Comparison of ENCODE assay signal across 22 cellular contexts in genomic region chr2:162490795-162491470, GRCh38.
A peak's percentile ranks its signal among the peaks of the same experiment; 100 is the strongest.
DNase-seq lines count a peak whose midpoint lies in the region; ATAC-seq and TF ChIP-seq lines count a peak whose summit lies in the region.
"Had no signal": no experiment of that assay in that cellular context is flagged by ENCODE, and none has a peak within 500 bp of the region (broad histone marks: within the 10 kb centered on the region; RNA-seq: fewer than 3 reads in every experiment).

No MANE protein-coding gene starts in this region.

- no peak overlapping the region for H3K9ac ChIP-seq in DND-41 (ENCODE audit: low read depth, low read length)
- H3K9ac ChIP-seq: neural progenitor cell had no signal

- peaks cover 4% of the 10 kb centered on the region for H3K9me3 ChIP-seq in DND-41 (ENCODE audit: insufficient read depth, low read length, severe bottlenecking)
- H3K9me3 ChIP-seq: colonic mucosa had no signal

- H4K20me1 ChIP-seq in DND-41 (ENCODE audit: insufficient read depth, low read length): no peaks in the 10 kb centered on the region

- ATAC-seq in DND-41 (ENCODE audit: insufficient read depth, low read depth) (no peak), GM19455 (IDR thresholded peaks at IDR 0.05; ENCODE audit: unreplicated experiment) (peak; percentile 20), HG03354 (IDR thresholded peaks at IDR 0.05; ENCODE audit: poor library complexity, severe bottlenecking, unreplicated experiment) (peak; percentile 20)
- ATAC-seq in effector memory CD8-positive, alpha-beta T cell (replicated peaks): no peak
- ATAC-seq: heart left ventricle, mucosa of descending colon had no signal

- CTCF ChIA-PET in RWPE1 (lab: Yijun Ruan, JAX): interaction anchor here (0.6 to 0.7 kb wide), 2 partner anchors 93 to 670 kb away, joined by 4 to 6 read pairs; no protein-coding TSS in a partner anchor

- DNase-seq in DND-41 (no peak), RWPE1 (ENCODE audit: low spot score) (no peak), HK-2 (ENCODE audit: unreplicated experiment) (no peak), germinal center (ENCODE audit: low spot score) (no peak), DMS79 treated with DMSO at 0.1 percent for 48 hours (lab: John Stamatoyannopoulos, UW) (no peak)
- DNase-seq in effector memory CD8-positive, alpha-beta T cell: no peak
- DNase-seq: activated CD8-positive, alpha-beta memory T cell treated with anti-CD3 and anti-CD28 coated beads, Interleukin-2, amount 50 U/mL, for 4 hours; activated effector memory CD4-positive, alpha-beta T cell treated with Interleukin-2 at 50 U/mL for 16 hours; C1 segment of cervical spinal cord; colonic mucosa; heart left ventricle; KG1; mucosa of descending colon; NCI-H1092 treated with DMSO at 0.1 percent for 48 hours; NCI-H69; stimulated activated CD4-positive, alpha-beta T cell treated with anti-CD3 and anti-CD28 coated beads, Interleukin-2, amount 100 ng/mL, for 24 hours; stimulated activated naive CD4-positive, alpha-beta T cell had no signal

- H3K4me2 ChIP-seq in DND-41 (ENCODE audit: insufficient read depth, low read length): no peak overlapping the region
- H3K4me2 ChIP-seq: neural progenitor cell had no signal

- H2AFZ ChIP-seq in DND-41 (ENCODE audit: low read depth, low read length): 0 out of 2 replicates have a peak overlapping the region, but pooled peaks have one; percentile 38
- H2AFZ ChIP-seq: neural progenitor cell had no signal

- H3K4me3 ChIP-seq in DND-41 (ENCODE audit: low read depth in 1 of 2, low read length in 2 of 2): no peak overlapping the region
- H3K4me3 ChIP-seq: colonic mucosa, heart left ventricle, mucosa of descending colon, neural progenitor cell had no signal

- no peaks in the 10 kb centered on the region for H3K9me3 Mint-ChIP-seq in effector memory CD8-positive, alpha-beta T cell

- H3K36me3 ChIP-seq in DND-41 (ENCODE audit: insufficient read depth, low read length): no peaks in the 10 kb centered on the region
- H3K36me3 ChIP-seq: colonic mucosa, heart left ventricle, neural progenitor cell had no signal

- no peaks in the 10 kb centered on the region for H3K79me2 ChIP-seq in DND-41 (ENCODE audit: insufficient read depth, low read length)

- H3K27ac ChIP-seq in DND-41 (ENCODE audit: low read length): no peak overlapping the region
- peak overlapping the region; percentile 80 for H3K27ac ChIP-seq in RWPE1
- H3K27ac ChIP-seq: colonic mucosa, heart left ventricle, neural progenitor cell had no signal

- peak overlapping the region in 1 of 2 donors; percentile 2 for H3K4me3 Mint-ChIP-seq in effector memory CD8-positive, alpha-beta T cell
- H3K4me3 Mint-ChIP-seq: activated CD4-positive, alpha-beta T cell treated with anti-CD3 and anti-CD28 coated beads, Interleukin-2, amount 10 ng/mL, durations not matched to agents 24 days and 14 days; brain; neural progenitor cell had no signal

- H3K27ac Mint-ChIP-seq in effector memory CD8-positive, alpha-beta T cell: no peak overlapping the region
- H3K27ac Mint-ChIP-seq: activated CD4-positive, alpha-beta T cell treated with anti-CD3 and anti-CD28 coated beads, Interleukin-2, amount 10 ng/mL, durations not matched to agents 24 days and 14 days; brain; neural progenitor cell had no signal

- H3K27me3 ChIP-seq in DND-41 (ENCODE audit: insufficient read depth, low read length, poor library complexity): no peaks in the 10 kb centered on the region
- H3K27me3 ChIP-seq: colonic mucosa, heart left ventricle, neural progenitor cell had no signal

- no peaks in the 10 kb centered on the region for H3K36me3 Mint-ChIP-seq in effector memory CD8-positive, alpha-beta T cell (ENCODE audit: insufficient read depth)
- H3K36me3 Mint-ChIP-seq: neural progenitor cell had no signal

- no peaks in the 10 kb centered on the region for H3K4me1 ChIP-seq in DND-41 (ENCODE audit: insufficient read depth, low read length)
- H3K4me1 ChIP-seq: colonic mucosa, heart left ventricle, neural progenitor cell had no signal

- no peaks in the 10 kb centered on the region for H3K27me3 Mint-ChIP-seq in effector memory CD8-positive, alpha-beta T cell
- H3K27me3 Mint-ChIP-seq: activated CD4-positive, alpha-beta T cell treated with anti-CD3 and anti-CD28 coated beads, Interleukin-2, amount 10 ng/mL, durations not matched to agents 24 days and 14 days; brain had no signal

- TF ChIP-seq CTCF in DND-41 (IDR thresholded peaks at IDR 0.05; ENCODE audit: borderline replicate concordance, extremely low read depth, low read length, poor library complexity, severe bottlenecking): no peak
- no peak for TF ChIP-seq CTCF in RWPE1 (conservative IDR thresholded peaks at IDR 0.05; ENCODE audit: low read depth)

- POLR2A ChIA-PET in RWPE1 (lab: Yijun Ruan, JAX; ENCODE audit: low non-redundant PET): no interaction called here

- no peaks in the 10 kb centered on the region for H3K4me1 Mint-ChIP-seq in effector memory CD8-positive, alpha-beta T cell (ENCODE audit: low read depth in 2 of 2)
- H3K4me1 Mint-ChIP-seq: activated CD4-positive, alpha-beta T cell treated with anti-CD3 and anti-CD28 coated beads, Interleukin-2, amount 10 ng/mL, durations not matched to agents 24 days and 14 days; brain; neural progenitor cell had no signal

Comparison
In these comparisons a context has a peak if more than half of its experiments do, and no peak if none do; other contexts are left out.
1. ATAC-seq: peak in GM19455 (single experiment) and HG03354 (single experiment); none in DND-41 (single experiment) and effector memory CD8-positive, alpha-beta T cell (single experiment).